In genomic region chr3:72492240-72492639, GRCh38 we compare ENCODE assay signal across 9 cellular contexts. TPM values are rescaled to one million over a fixed set of nuclear protein-coding genes. Genes with fewer than 3 reads are reported as not detected.
DNase-seq lines count a peak whose midpoint lies in the region; ATAC-seq lines count a peak whose summit lies in the region.
"Had no signal": no experiment of that assay in that cellular context is flagged by ENCODE, and none has a peak within 500 bp of the region (broad histone marks: within the 10 kb centered on the region; RNA-seq: fewer than 3 reads in every experiment).

No MANE protein-coding gene starts in this region.

- ATAC-seq in Right ventricle myocardium inferior (peak; percentile 92), HG03565 (IDR thresholded peaks at IDR 0.05; ENCODE audit: unreplicated experiment) (no peak)
- no peak for ATAC-seq in activated CD8-positive, alpha-beta memory T cell treated with anti-CD3 and anti-CD28 coated beads, Interleukin-2, amount 10 ng/mL, durations not matched to agents 7 days and 5 days

- no peaks in the 10 kb centered on the region for H3K9me3 Mint-ChIP-seq in activated CD8-positive, alpha-beta memory T cell treated with anti-CD3 and anti-CD28 coated beads, Interleukin-2, amount 10 ng/mL, durations not matched to agents 7 days and 5 days (ENCODE audit: low read depth)
- H3K9me3 Mint-ChIP-seq in activated T-helper 1 cell treated with anti-CD3 and anti-CD28 coated beads, Interleukin-12 subunit alpha, Interleukin-12 subunit beta, Interleukin-2, Interleukin-4 antibody, amounts not matched to agents 30 ng/mL and 10 ng/mL and 1 ng/mL, durations not matched to agents 14 hours and 24 hours and 36 hours, result peaks cover 19% of the 10 kb centered on the region

- peaks cover 13% of the 10 kb centered on the region for H3K4me1 Mint-ChIP-seq in activated CD8-positive, alpha-beta memory T cell treated with anti-CD3 and anti-CD28 coated beads, Interleukin-2, amount 10 ng/mL, durations not matched to agents 7 days and 5 days
- peaks cover 17% of the 10 kb centered on the region for H3K4me1 Mint-ChIP-seq in activated T-helper 1 cell treated with anti-CD3 and anti-CD28 coated beads, Interleukin-12 subunit alpha, Interleukin-12 subunit beta, Interleukin-2, Interleukin-4 antibody, amounts not matched to agents 30 ng/mL and 10 ng/mL and 1 ng/mL, durations not matched to agents 14 hours and 24 hours and 36 hours (ENCODE audit: low read depth)
- H3K4me1 Mint-ChIP-seq: activated naive CD8-positive, alpha-beta T cell treated with anti-CD3 and anti-CD28 coated beads, Interleukin-2, amount 10 ng/mL, durations not matched to agents 7 days and 5 days had no signal

- no peak overlapping the region for H3K27ac Mint-ChIP-seq in activated CD8-positive, alpha-beta memory T cell treated with anti-CD3 and anti-CD28 coated beads, Interleukin-2, amount 10 ng/mL, durations not matched to agents 7 days and 5 days
- no peak overlapping the region for H3K27ac Mint-ChIP-seq in activated T-helper 1 cell treated with anti-CD3 and anti-CD28 coated beads, Interleukin-12 subunit alpha, Interleukin-12 subunit beta, Interleukin-2, Interleukin-4 antibody, amounts not matched to agents 30 ng/mL and 10 ng/mL and 1 ng/mL, durations not matched to agents 14 hours and 24 hours and 36 hours
- H3K27ac Mint-ChIP-seq: activated naive CD8-positive, alpha-beta T cell treated with anti-CD3 and anti-CD28 coated beads, Interleukin-2, amount 10 ng/mL, durations not matched to agents 7 days and 5 days had no signal

- no peaks in the 10 kb centered on the region for H3K27me3 Mint-ChIP-seq in activated CD8-positive, alpha-beta memory T cell treated with anti-CD3 and anti-CD28 coated beads, Interleukin-2, amount 10 ng/mL, durations not matched to agents 7 days and 5 days
- peaks cover 2% of the 10 kb centered on the region for H3K27me3 Mint-ChIP-seq in activated T-helper 1 cell treated with anti-CD3 and anti-CD28 coated beads, Interleukin-12 subunit alpha, Interleukin-12 subunit beta, Interleukin-2, Interleukin-4 antibody, amounts not matched to agents 30 ng/mL and 10 ng/mL and 1 ng/mL, durations not matched to agents 14 hours and 24 hours and 36 hours (ENCODE audit: insufficient read depth)
- H3K27me3 Mint-ChIP-seq: activated naive CD8-positive, alpha-beta T cell treated with anti-CD3 and anti-CD28 coated beads, Interleukin-2, amount 10 ng/mL, durations not matched to agents 7 days and 5 days had no signal

- H3K4me3 ChIP-seq in adipocyte (ENCODE audit: low read length), result no peak overlapping the region

- H3K9me3 ChIP-seq in adipocyte (ENCODE audit: control insufficient read depth, low read length), result peaks cover 6% of the 10 kb centered on the region

- CTCF ChIA-PET in activated CD8-positive, alpha-beta memory T cell treated with anti-CD3 and anti-CD28 coated beads, Interleukin-2, amount 10 ng/mL, durations not matched to agents 7 days and 5 days (lab: Charles Lee), result no interaction called here

- H3K36me3 ChIP-seq in adipocyte (ENCODE audit: control insufficient read depth, insufficient read depth, low read length, severe bottlenecking), result no peaks in the 10 kb centered on the region

- no peak overlapping the region for H3K9ac ChIP-seq in adipocyte (ENCODE audit: low read length)

- H3K27me3 ChIP-seq in adipocyte (replicated peaks; ENCODE audit: control insufficient read depth, insufficient read depth, low read length), result no peaks in the 10 kb centered on the region

- peaks cover 2% of the 10 kb centered on the region for H3K36me3 Mint-ChIP-seq in activated CD8-positive, alpha-beta memory T cell treated with anti-CD3 and anti-CD28 coated beads, Interleukin-2, amount 10 ng/mL, durations not matched to agents 7 days and 5 days
- H3K36me3 Mint-ChIP-seq in activated T-helper 1 cell treated with anti-CD3 and anti-CD28 coated beads, Interleukin-12 subunit alpha, Interleukin-12 subunit beta, Interleukin-2, Interleukin-4 antibody, amounts not matched to agents 30 ng/mL and 10 ng/mL and 1 ng/mL, durations not matched to agents 14 hours and 24 hours and 36 hours (ENCODE audit: low read depth), result peaks cover 6% of the 10 kb centered on the region

- peak; percentile 72 for DNase-seq in ELF-1 (ENCODE audit: low read depth, low spot score)
- peak; percentile 85 for DNase-seq in adipocyte (ENCODE audit: low read depth)
- DNase-seq in Right ventricle myocardium inferior (ENCODE audit: missing footprints), result peak; percentile 84
- DNase-seq in renal cortical epithelial cell (ENCODE audit: low read depth), result peak; percentile 93
- no peak for DNase-seq in activated CD8-positive, alpha-beta memory T cell treated with anti-CD3 and anti-CD28 coated beads, Interleukin-2, amount 10 ng/mL, durations not matched to agents 7 days and 5 days
- DNase-seq in activated T-helper 1 cell treated with anti-CD3 and anti-CD28 coated beads, Interleukin-12 subunit alpha, Interleukin-12 subunit beta, Interleukin-2, Interleukin-4 antibody, amounts not matched to agents 30 ng/mL and 10 ng/mL and 1 ng/mL, durations not matched to agents 14 hours and 24 hours and 36 hours (ENCODE audit: low spot score), result no peak
- no peak for DNase-seq in T-helper 9 cell
- DNase-seq: activated naive CD8-positive, alpha-beta T cell treated with anti-CD3 and anti-CD28 coated beads, Interleukin-2, amount 10 ng/mL, durations not matched to agents 7 days and 5 days had no signal

- peaks cover 44% of the 10 kb centered on the region for H3K4me1 ChIP-seq in adipocyte (ENCODE audit: control insufficient read depth, insufficient read depth, low read length)

- H3K4me3 Mint-ChIP-seq in activated CD8-positive, alpha-beta memory T cell treated with anti-CD3 and anti-CD28 coated beads, Interleukin-2, amount 10 ng/mL, durations not matched to agents 7 days and 5 days, result no peak overlapping the region
- H3K4me3 Mint-ChIP-seq in activated T-helper 1 cell treated with anti-CD3 and anti-CD28 coated beads, Interleukin-12 subunit alpha, Interleukin-12 subunit beta, Interleukin-2, Interleukin-4 antibody, amounts not matched to agents 30 ng/mL and 10 ng/mL and 1 ng/mL, durations not matched to agents 14 hours and 24 hours and 36 hours, result no peak overlapping the region
- H3K4me3 Mint-ChIP-seq: activated naive CD8-positive, alpha-beta T cell treated with anti-CD3 and anti-CD28 coated beads, Interleukin-2, amount 10 ng/mL, durations not matched to agents 7 days and 5 days had no signal

- intact Hi-C loops in Right ventricle myocardium inferior (cut with DNase I), result no loop called here
- intact Hi-C loops in activated T-helper 1 cell treated with anti-CD3 and anti-CD28 coated beads, Interleukin-12 subunit alpha, Interleukin-12 subunit beta, Interleukin-2, Interleukin-4 antibody, amounts not matched to agents 30 ng/mL and 10 ng/mL and 1 ng/mL, durations not matched to agents 14 hours and 24 hours and 36 hours (cut with micrococcal nuclease), result no loop called here

RNA-seq across cellular contexts. Expression of gene RYBP, which starts 45.8 kb away (rescaled TPM):
- total RNA-seq in Right ventricle myocardium inferior (6.5 TPM), renal cortical epithelial cell (8.3 and 15.1 TPM in 2 replicates)
- total RNA-seq in activated CD8-positive, alpha-beta memory T cell treated with anti-CD3 and anti-CD28 coated beads, Interleukin-2, amount 10 ng/mL, durations not matched to agents 7 days and 5 days, result 10 to 100 TPM; 11.7 to 17.9 TPM
- 62.5 and 64.0 TPM in 2 replicates for total RNA-seq in activated T-helper 1 cell treated with anti-CD3 and anti-CD28 coated beads, Interleukin-12 subunit alpha, Interleukin-12 subunit beta, Interleukin-2, Interleukin-4 antibody, amounts not matched to agents 30 ng/mL and 10 ng/mL and 1 ng/mL, durations not matched to agents 14 hours and 24 hours and 36 hours

Comparison
In these comparisons a context has a peak if more than half of its experiments do, and no peak if none do; other contexts are left out.
1. DNase-seq: peak in ELF-1 (single experiment), adipocyte (single experiment), Right ventricle myocardium inferior (single experiment) and renal cortical epithelial cell (single experiment); none in activated CD8-positive, alpha-beta memory T cell treated with anti-CD3 and anti-CD28 coated beads, Interleukin-2, amount 10 ng/mL, durations not matched to agents 7 days and 5 days (single experiment), activated T-helper 1 cell treated with anti-CD3 and anti-CD28 coated beads, Interleukin-12 subunit alpha, Interleukin-12 subunit beta, Interleukin-2, Interleukin-4 antibody, amounts not matched to agents 30 ng/mL and 10 ng/mL and 1 ng/mL, durations not matched to agents 14 hours and 24 hours and 36 hours (single experiment) and T-helper 9 cell (single experiment).